ENCODE assay signal across 6 cellular contexts in the genomic region with DNA sequence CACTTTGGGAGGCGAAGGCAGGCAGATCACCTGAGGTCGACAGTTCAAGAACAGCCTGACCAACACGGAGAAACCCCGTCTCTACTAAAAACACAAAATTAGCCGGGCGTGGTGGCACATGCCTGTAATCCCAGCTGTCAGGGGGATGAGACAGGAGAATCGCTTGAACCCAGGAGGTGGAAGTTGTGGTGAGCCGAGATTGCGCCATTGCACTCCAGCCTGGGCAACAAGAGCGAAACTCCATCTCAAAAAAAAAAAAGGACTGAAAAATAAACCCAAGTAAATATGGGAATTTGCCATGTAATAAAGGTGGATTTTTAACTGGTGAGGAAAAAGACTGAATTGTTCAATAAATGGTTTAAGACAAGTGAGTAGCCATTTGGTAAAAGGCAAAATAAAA. TPM values are rescaled to one million over a fixed set of nuclear protein-coding genes. Genes with fewer than 3 reads are reported as not detected.
"Had no signal": no experiment of that assay in that cellular context is flagged by ENCODE, and none has a peak within 500 bp of the region (broad histone marks: within the 10 kb centered on the region; RNA-seq: fewer than 3 reads in every experiment).

No MANE protein-coding gene starts in this region.

RNA-seq across cellular contexts. Expression of a gene that starts 40.4 kb away (rescaled TPM):
- total RNA-seq: activated CD8-positive, alpha-beta memory T cell treated with anti-CD3 and anti-CD28 coated beads for 36 hours; activated T-helper 2 cell treated with anti-CD3 and anti-CD28 coated beads, Interferon-gamma antibody, Interleukin-2, Interleukin-4, amounts not matched to agents 10 μg/mL and 5 μg/mL and 100 μg/mL, durations not matched to agents 14 hours and 24 hours and 36 hours; cerebellum; M059J; PC-3; SJSA1 had no signal
